In genomic region chr12:25992026-25992782, GRCh38 we compare ENCODE assay signal across 19 cellular contexts. TPM values are rescaled to one million over a fixed set of nuclear protein-coding genes. Genes with fewer than 3 reads are reported as not detected.
DNase-seq lines count a peak whose midpoint lies in the region; ATAC-seq, FAIRE-seq and TF ChIP-seq lines count a peak whose summit lies in the region.
"Had no signal": no experiment of that assay in that cellular context is flagged by ENCODE, and none has a peak within 500 bp of the region (broad histone marks: within the 10 kb centered on the region; RNA-seq: fewer than 3 reads in every experiment).

No MANE protein-coding gene starts in this region.

- BruUV-seq in MCF 10A (replicated peaks; lab: Mats Ljungman, UMichigan) = no TSS peak

- H3K4me3 ChIP-seq in breast epithelium = no peak overlapping the region
- H3K4me3 ChIP-seq in lower lobe of right lung = no peak overlapping the region
- H3K4me3 ChIP-seq: A549, esophagus squamous epithelium, right atrium auricular region had no signal

- H3K4me1 Mint-ChIP-seq in MCF 10A (ENCODE audit: insufficient read depth, unreplicated experiment) = peaks cover 31% of the 10 kb centered on the region
- H3K4me1 Mint-ChIP-seq: activated naive CD4-positive, alpha-beta T cell treated with anti-CD3 and anti-CD28 coated beads, Interleukin-2, amount 10 ng/mL, durations not matched to agents 7 days and 5 days had no signal

- no peak for TF ChIP-seq CTCF in MCF 10A (IDR thresholded peaks at IDR 0.05; ENCODE audit: unreplicated experiment)
- no peak for TF ChIP-seq CTCF in breast epithelium (IDR thresholded peaks at IDR 0.05)
- TF ChIP-seq CTCF in lower lobe of right lung (IDR thresholded peaks at IDR 0.05) = no peak

- H3K4me3 Mint-ChIP-seq in MCF 10A (ENCODE audit: unreplicated experiment) = no peak overlapping the region
- H3K4me3 Mint-ChIP-seq: activated naive CD4-positive, alpha-beta T cell treated with anti-CD3 and anti-CD28 coated beads, Interleukin-2, amount 10 ng/mL, durations not matched to agents 7 days and 5 days; CD4-positive, alpha-beta T cell had no signal

- intact Hi-C loops in MCF 10A (cut with micrococcal nuclease) (no loop called here), breast epithelium (cut with DNase I; ENCODE audit: low total_unique reads) (no loop called here), lower lobe of right lung (cut with DNase I) (no loop called here)

- H3K36me3 ChIP-seq in breast epithelium = no peaks in the 10 kb centered on the region
- no peaks in the 10 kb centered on the region for H3K36me3 ChIP-seq in lower lobe of right lung
- H3K36me3 ChIP-seq: esophagus squamous epithelium, right atrium auricular region had no signal

- DNase-seq in MCF 10A (ENCODE audit: unreplicated experiment) (peak; percentile 53), breast epithelium (ENCODE audit: low spot score in 2 of 2) (no peak), astrocyte of the hippocampus (ENCODE audit: low read depth, low spot score) (peak; percentile 55), lower lobe of right lung (peak; percentile 63), urothelium cell line (ENCODE audit: low spot score) (peak; percentile 43), SW480 (ENCODE audit: low spot score) (no peak), NCI-H446 treated with DMSO at 0.1 percent for 48 hours (lab: John Stamatoyannopoulos, UW) (no peak)
- DNase-seq: activated CD4-positive, alpha-beta T cell treated with anti-CD3 and anti-CD28 coated beads for 48 hours; activated naive CD4-positive, alpha-beta T cell treated with anti-CD3 and anti-CD28 coated beads, Interleukin-2, amount 10 ng/mL, durations not matched to agents 7 days and 5 days; activated T-cell treated with anti-CD3 and anti-CD28 coated beads for 4 hours; CD4-positive, alpha-beta T cell; esophagus squamous epithelium; head of caudate nucleus; NCI-H526 treated with DMSO at 0.1 percent for 48 hours; SK-N-SH; stimulated activated naive CD8-positive, alpha-beta T cell treated with anti-CD3 and anti-CD28 coated beads, Interleukin-15, Interleukin-2, amounts not matched to agents 100 U/mL and 50 U/mL, for 24 hours had no signal

- H3K27ac Mint-ChIP-seq in MCF 10A (ENCODE audit: low read depth, unreplicated experiment) = no peak overlapping the region
- H3K27ac Mint-ChIP-seq: activated naive CD4-positive, alpha-beta T cell treated with anti-CD3 and anti-CD28 coated beads, Interleukin-2, amount 10 ng/mL, durations not matched to agents 7 days and 5 days; CD4-positive, alpha-beta T cell had no signal

- POLR2A ChIA-PET in MCF 10A (lab: Yijun Ruan, JAX) = interaction anchor here (0.6 to 1.8 kb wide), 5 partner anchors 9 to 529 kb away, joined by 3 to 6 read pairs (median 3); no protein-coding TSS in a partner anchor

- no peaks in the 10 kb centered on the region for H3K36me3 Mint-ChIP-seq in MCF 10A (ENCODE audit: insufficient read depth, unreplicated experiment)
- H3K36me3 Mint-ChIP-seq: activated naive CD4-positive, alpha-beta T cell treated with anti-CD3 and anti-CD28 coated beads, Interleukin-2, amount 10 ng/mL, durations not matched to agents 7 days and 5 days had no signal

- CTCF ChIA-PET in MCF 10A (lab: Yijun Ruan, JAX) = interaction anchor here (0.6 to 2.7 kb wide), 3 partner anchors 17 to 737 kb away, joined by 3 to 7 read pairs (median 3); no protein-coding TSS in a partner anchor

- no peaks in the 10 kb centered on the region for H3K9me3 ChIP-seq in breast epithelium
- H3K9me3 ChIP-seq in lower lobe of right lung = no peaks in the 10 kb centered on the region
- H3K9me3 ChIP-seq: A549, esophagus squamous epithelium, right atrium auricular region, SK-N-SH had no signal

- no peaks in the 10 kb centered on the region for H3K9me3 Mint-ChIP-seq in MCF 10A (ENCODE audit: unreplicated experiment)
- H3K9me3 Mint-ChIP-seq: activated naive CD4-positive, alpha-beta T cell treated with anti-CD3 and anti-CD28 coated beads, Interleukin-2, amount 10 ng/mL, durations not matched to agents 7 days and 5 days; CD4-positive, alpha-beta T cell had no signal

- H3K27ac ChIP-seq in breast epithelium (no peak overlapping the region), lower lobe of right lung (peak overlapping the region; percentile 68)
- H3K27ac ChIP-seq: A549, esophagus squamous epithelium had no signal

- H3K4me1 ChIP-seq in breast epithelium (peaks cover 0 to 4% of the 10 kb centered on the region in 2 donors), lower lobe of right lung (peaks cover 17% of the 10 kb centered on the region)

- no peaks in the 10 kb centered on the region for H3K27me3 Mint-ChIP-seq in MCF 10A (ENCODE audit: insufficient read depth, unreplicated experiment)
- H3K27me3 Mint-ChIP-seq: CD4-positive, alpha-beta T cell had no signal

- peak; percentile 13 for FAIRE-seq in urothelium cell line (lab: Jason Lieb, UNC)
- FAIRE-seq: A549 had no signal

- no peak for TF ChIP-seq POLR2A in breast epithelium (IDR thresholded peaks at IDR 0.05)

- H3K27me3 ChIP-seq in breast epithelium (no peaks in the 10 kb centered on the region), lower lobe of right lung (ENCODE audit: low read depth) (no peaks in the 10 kb centered on the region)
- H3K27me3 ChIP-seq: esophagus squamous epithelium, right atrium auricular region had no signal

- peak; percentile 94 for ATAC-seq in lower lobe of right lung
- no peak for ATAC-seq in GM19351 (IDR thresholded peaks at IDR 0.05; ENCODE audit: unreplicated experiment)
- ATAC-seq: A549; stimulated activated naive CD8-positive, alpha-beta T cell treated with anti-CD3 and anti-CD28 coated beads, Interleukin-15, Interleukin-2, amounts not matched to agents 100 U/mL and 50 U/mL, for 24 hours had no signal

RNA-seq across cellular contexts. Expression of gene RASSF8, which starts 33.7 kb away (rescaled TPM):
- total RNA-seq in MCF 10A (2022) = 52.9 and 70.1 TPM in 2 replicates
- 10 to 100 TPM; 42.6 to 52.1 (median 47.5) TPM for total RNA-seq in breast epithelium
- 62.1 TPM for total RNA-seq in lower lobe of right lung

Comparison
In these comparisons a context has a peak if more than half of its experiments do, and no peak if none do; other contexts are left out.
1. DNase-seq: peak in MCF 10A (single experiment), astrocyte of the hippocampus (single experiment), lower lobe of right lung (single experiment) and urothelium cell line (single experiment); none in breast epithelium (0 of 2), SW480 (single experiment) and NCI-H446 treated with DMSO at 0.1 percent for 48 hours (single experiment).